In the genomic region with DNA sequence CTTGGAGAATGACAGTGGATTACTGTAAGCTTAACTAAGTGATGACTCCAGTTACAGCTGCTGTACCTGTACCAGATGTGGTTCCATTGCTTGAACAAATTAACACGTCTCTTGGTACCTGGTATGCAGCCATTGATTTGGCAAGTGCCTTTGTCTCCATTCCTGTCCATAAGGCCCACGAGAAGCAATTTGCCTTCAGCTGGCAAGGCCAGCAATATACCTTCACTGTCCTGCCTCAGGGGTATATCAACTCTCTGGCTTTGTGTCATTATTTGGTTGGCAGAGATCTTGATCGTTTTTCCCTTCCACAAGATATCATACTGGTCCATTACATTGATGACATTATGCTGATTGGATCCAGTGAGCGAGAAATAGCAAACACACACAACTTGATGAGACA, we compare ENCODE assay signal across 33 cellular contexts. TPM values are rescaled to one million over a fixed set of nuclear protein-coding genes. Genes with fewer than 3 reads are reported as not detected.
"Had no signal": no experiment of that assay in that cellular context is flagged by ENCODE, and none has a peak within 500 bp of the region (broad histone marks: within the 10 kb centered on the region; RNA-seq: fewer than 3 reads in every experiment).

No MANE protein-coding gene starts in this region.

- H3K36me3 ChIP-seq: adrenal gland, ascending aorta, brain microvascular endothelial cell, breast epithelium, cardiac muscle cell had no signal

- FAIRE-seq: astrocyte had no signal

- H3K4me1 ChIP-seq: adrenal gland, ascending aorta, body of pancreas, breast epithelium had no signal

- H3K4me3 ChIP-seq: adrenal gland, ascending aorta, body of pancreas, breast epithelium, cardiac muscle cell had no signal

- H3K27ac ChIP-seq: adrenal gland, ascending aorta, body of pancreas, brain microvascular endothelial cell, breast epithelium, cardiac muscle cell had no signal

- H3K9me3 ChIP-seq: adrenal gland, ascending aorta, body of pancreas, breast epithelium had no signal

- H3K27me3 ChIP-seq: adrenal gland, ascending aorta, body of pancreas, brain microvascular endothelial cell, breast epithelium had no signal

- DNase-seq: activated effector memory CD4-positive, alpha-beta T cell treated with anti-CD3 and anti-CD28 coated beads, Interleukin-2, amount 50 U/mL, for 16 hours; activated effector memory CD4-positive, alpha-beta T cell treated with Interleukin-2 at 50 U/mL for 16 hours; activated gamma-delta T cell; activated gamma-delta T cell treated with Interleukin-2 at 50 U/mL for 16 hours; activated naive CD4-positive, alpha-beta T cell; activated naive CD4-positive, alpha-beta T cell treated with anti-CD3 and anti-CD28 coated beads for 36 hours; activated naive CD4-positive, alpha-beta T cell treated with anti-CD3 and anti-CD28 coated beads, Interleukin-2, amount 10 ng/mL, durations not matched to agents 7 days and 5 days; activated naive CD4-positive, alpha-beta T cell treated with anti-CD3 and anti-CD28 coated beads, Interleukin-2, amount 50 U/mL, for 16 hours; activated naive CD4-positive, alpha-beta T cell treated with Interleukin-2 at 50 U/mL for 16 hours; activated naive CD8-positive, alpha-beta T cell treated with anti-CD3 and anti-CD28 coated beads for 36 hours; activated naive CD8-positive, alpha-beta T cell treated with anti-CD3 and anti-CD28 coated beads, Interleukin-2, amount 10 ng/mL, durations not matched to agents 7 days and 5 days; activated naive CD8-positive, alpha-beta T cell treated with anti-CD3 and anti-CD28 coated beads, Interleukin-2, amount 50 U/mL, for 24 hours; activated T-cell treated with anti-CD3 and anti-CD28 coated beads, Interleukin-2, amount 50 U/mL, for 1 hour; activated T-cell treated with anti-CD3 and anti-CD28 coated beads, Interleukin-2, amount 50 U/mL, for 24 hours; activated T-cell treated with anti-CD3 and anti-CD28 coated beads, Interleukin-2, amount 50 U/mL, for 4 hours; activated T-cell treated with anti-CD3 and anti-CD28 coated beads, Interleukin-2, amount 50 U/mL, for 48 hours; activated T-cell treated with anti-CD3 and anti-CD28 coated beads, Interleukin-2, amount 50 U/mL, for 72 hours; adrenal gland; amniotic stem cell; amygdala; anterior cingulate cortex; aorta; body of pancreas; brain microvascular endothelial cell; caudate nucleus; central memory CD4-positive, alpha-beta T cell; cerebellar nuclear complex had no signal

RNA-seq across cellular contexts. Expression of a gene that starts 29.9 kb away (rescaled TPM):
- total RNA-seq: activated naive CD4-positive, alpha-beta T cell treated with anti-CD3 and anti-CD28 coated beads for 36 hours; activated T-helper 1 cell treated with anti-CD3 and anti-CD28 coated beads, Interleukin-12 subunit alpha, Interleukin-12 subunit beta, Interleukin-2, Interleukin-4 antibody, amounts not matched to agents 30 ng/mL and 10 ng/mL and 1 ng/mL, durations not matched to agents 14 hours and 24 hours and 36 hours; cardiac muscle cell; chondrocyte had no signal
